In the genomic region with DNA sequence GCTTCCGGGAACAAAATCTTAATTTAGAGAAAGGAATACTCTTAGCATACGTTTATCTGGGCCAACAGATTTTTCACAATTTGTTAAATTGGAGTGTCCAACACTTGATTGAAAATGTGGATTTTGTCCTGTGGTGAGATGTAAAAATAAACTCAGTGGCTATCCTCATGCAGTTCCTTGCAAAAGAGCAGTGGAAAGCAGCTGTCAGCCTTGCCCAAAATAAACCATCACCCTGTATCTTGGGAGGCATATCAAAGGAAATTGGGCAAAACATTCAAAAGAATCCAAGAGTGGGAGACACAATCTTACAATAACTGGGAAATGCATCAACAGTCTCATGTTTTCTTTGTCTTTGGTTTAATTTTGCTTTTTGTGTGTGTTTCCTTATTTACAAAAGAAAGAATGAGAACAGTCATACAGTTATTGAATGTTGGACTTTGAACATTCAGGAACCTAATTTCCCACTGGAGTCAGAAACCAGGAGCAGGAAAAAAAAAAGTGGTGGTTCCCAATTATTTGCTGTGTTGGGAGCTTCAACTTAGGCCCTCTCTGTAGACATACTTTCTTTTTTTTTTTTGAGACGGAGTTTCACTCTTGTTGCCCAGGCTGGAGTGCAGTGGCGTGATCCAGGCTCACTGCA, we compare ENCODE assay signal across 1 cellular context.
TF ChIP-seq lines count a peak whose summit lies in the region.

No MANE protein-coding gene starts in this region.

TF ChIP-seq in HepG2, 621 proteins besides CTCF, POLR2A, EP300 and RAD21 (continues in another document):
- TF ChIP-seq RBM22 (optimal IDR thresholded peaks at IDR 0.05; ENCODE audit: low read length) (peak; percentile 23), HDAC2 (CRISPR knock-in tag; IDR thresholded peaks at IDR 0.05) (0 out of 2 replicates have a peak, but pooled peaks have one; percentile 10), MIXL1 (CRISPR knock-in tag; IDR thresholded peaks at IDR 0.05) (peak; percentile 13; the same call in 1 of the 2 replicates), CAMTA2 (CRISPR knock-in tag; IDR thresholded peaks at IDR 0.05; ENCODE audit: borderline replicate concordance) (no peak), FOXA3 (CRISPR knock-in tag; IDR thresholded peaks at IDR 0.05) (peak; percentile 82), FOXA1 (IDR thresholded peaks at IDR 0.05) (0 out of 2 replicates have a peak, but pooled peaks have one; percentile 49), FOXA1 (CRISPR knock-in tag; IDR thresholded peaks at IDR 0.05) (peak; percentile 53), FOXP1 (IDR thresholded peaks at IDR 0.05) (no peak), FOXP1 (CRISPR knock-in tag; IDR thresholded peaks at IDR 0.05) (peak; percentile 62; the same call in 1 of the 2 replicates), ZNF644 (CRISPR knock-in tag; IDR thresholded peaks at IDR 0.05; ENCODE audit: low read depth) (peak; percentile 36; the same call in 1 of the 2 replicates), ZNF350 (CRISPR knock-in tag; IDR thresholded peaks at IDR 0.05; ENCODE audit: borderline replicate concordance, low read depth) (no peak), HOXD1 (CRISPR knock-in tag; IDR thresholded peaks at IDR 0.05) (no peak), SOX13 (IDR thresholded peaks at IDR 0.05) (no peak), SOX13 (CRISPR knock-in tag; conservative IDR thresholded peaks at IDR 0.05 in 1 of 2, IDR thresholded peaks at IDR 0.05 in 1 of 2) (peak in 1 of 2 experiments; percentile 85; a peak in 2 of 4 replicates), SOX6 (IDR thresholded peaks at IDR 0.05) (no peak), SOX6 (CRISPR knock-in tag; IDR thresholded peaks at IDR 0.05) (peak; percentile 72), ZMYM2 (CRISPR knock-in tag; IDR thresholded peaks at IDR 0.05) (no peak), SMYD3 (CRISPR knock-in tag; IDR thresholded peaks at IDR 0.05) (no peak), SALL1 (CRISPR knock-in tag; IDR thresholded peaks at IDR 0.05) (no peak), ZNF878 (CRISPR knock-in tag; IDR thresholded peaks at IDR 0.05) (no peak), HMG20A (CRISPR knock-in tag; IDR thresholded peaks at IDR 0.05; ENCODE audit: borderline replicate concordance) (peak; percentile 47; the same call in 1 of the 2 replicates), ZNF770 (CRISPR knock-in tag; IDR thresholded peaks at IDR 0.05) (no peak), POGZ (CRISPR knock-in tag; IDR thresholded peaks at IDR 0.05) (peak; percentile 31; the same call in 1 of the 2 replicates), ZNF782 (CRISPR knock-in tag; IDR thresholded peaks at IDR 0.05; ENCODE audit: borderline replicate concordance) (no peak), MAX (IDR thresholded peaks at IDR 0.05) (no peak), PTBP1 (IDR thresholded peaks at IDR 0.05; ENCODE audit: low read depth, low read length, poor library complexity, severe bottlenecking) (no peak), GATAD2A (CRISPR knock-in tag; IDR thresholded peaks at IDR 0.05) (0 out of 2 replicates have a peak, but pooled peaks have one; percentile 54), ZNF7 (CRISPR knock-in tag; IDR thresholded peaks at IDR 0.05) (no peak), ZBTB8A (CRISPR knock-in tag; IDR thresholded peaks at IDR 0.05; ENCODE audit: borderline replicate concordance, low read depth) (no peak), PHF21A (CRISPR knock-in tag; IDR thresholded peaks at IDR 0.05) (peak; percentile 33; the same call in 1 of the 2 replicates), SALL2 (CRISPR knock-in tag; IDR thresholded peaks at IDR 0.05) (no peak), ZSCAN21 (CRISPR knock-in tag; IDR thresholded peaks at IDR 0.05; ENCODE audit: borderline replicate concordance) (no peak), ELF3 (CRISPR knock-in tag; IDR thresholded peaks at IDR 0.05) (peak; percentile 97), DNMT1 (CRISPR knock-in tag; IDR thresholded peaks at IDR 0.05) (no peak), SAFB2 (CRISPR knock-in tag; IDR thresholded peaks at IDR 0.05; ENCODE audit: borderline replicate concordance, low read depth) (no peak), MTF1 (CRISPR knock-in tag; IDR thresholded peaks at IDR 0.05) (no peak), MTF2 (CRISPR knock-in tag; IDR thresholded peaks at IDR 0.05; ENCODE audit: borderline replicate concordance) (no peak), SNAI1 (CRISPR knock-in tag; IDR thresholded peaks at IDR 0.05; ENCODE audit: borderline replicate concordance) (no peak), HNF4G (IDR thresholded peaks at IDR 0.05; ENCODE audit: borderline replicate concordance, low read depth, low read length) (peak; percentile 7; the same call in 1 of the 2 replicates), HNF4G (CRISPR knock-in tag; IDR thresholded peaks at IDR 0.05; ENCODE audit: borderline replicate concordance, low read depth) (no peak), DZIP1 (CRISPR knock-in tag; IDR thresholded peaks at IDR 0.05) (no peak)
- TF ChIP-seq, protein P1, sequence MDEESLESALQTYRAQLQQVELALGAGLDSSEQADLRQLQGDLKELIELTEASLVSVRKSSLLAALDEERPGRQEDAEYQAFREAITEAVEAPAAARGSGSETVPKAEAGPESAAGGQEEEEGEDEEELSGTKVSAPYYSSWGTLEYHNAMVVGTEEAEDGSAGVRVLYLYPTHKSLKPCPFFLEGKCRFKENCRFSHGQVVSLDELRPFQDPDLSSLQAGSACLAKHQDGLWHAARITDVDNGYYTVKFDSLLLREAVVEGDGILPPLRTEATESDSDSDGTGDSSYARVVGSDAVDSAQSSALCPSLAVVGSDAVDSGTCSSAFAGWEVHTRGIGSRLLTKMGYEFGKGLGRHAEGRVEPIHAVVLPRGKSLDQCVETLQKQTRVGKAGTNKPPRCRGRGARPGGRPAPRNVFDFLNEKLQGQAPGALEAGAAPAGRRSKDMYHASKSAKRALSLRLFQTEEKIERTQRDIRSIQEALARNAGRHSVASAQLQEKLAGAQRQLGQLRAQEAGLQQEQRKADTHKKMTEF (CRISPR knock-in tag; IDR thresholded peaks at IDR 0.05) = peak; percentile 59
- TF ChIP-seq, protein P2, sequence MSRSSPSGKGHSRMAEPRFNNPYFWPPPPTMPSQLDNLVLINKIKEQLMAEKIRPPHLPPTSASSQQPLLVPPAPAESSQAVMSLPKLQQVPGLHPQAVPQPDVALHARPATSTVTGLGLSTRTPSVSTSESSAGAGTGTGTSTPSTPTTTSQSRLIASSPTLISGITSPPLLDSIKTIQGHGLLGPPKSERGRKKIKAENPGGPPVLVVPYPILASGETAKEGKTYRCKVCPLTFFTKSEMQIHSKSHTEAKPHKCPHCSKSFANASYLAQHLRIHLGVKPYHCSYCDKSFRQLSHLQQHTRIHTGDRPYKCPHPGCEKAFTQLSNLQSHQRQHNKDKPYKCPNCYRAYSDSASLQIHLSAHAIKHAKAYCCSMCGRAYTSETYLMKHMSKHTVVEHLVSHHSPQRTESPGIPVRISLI (CRISPR knock-in tag; IDR thresholded peaks at IDR 0.05; ENCODE audit: borderline replicate concordance) = peak; percentile 82; the same call in 1 of the 2 replicates
- TF ChIP-seq, protein P3, sequence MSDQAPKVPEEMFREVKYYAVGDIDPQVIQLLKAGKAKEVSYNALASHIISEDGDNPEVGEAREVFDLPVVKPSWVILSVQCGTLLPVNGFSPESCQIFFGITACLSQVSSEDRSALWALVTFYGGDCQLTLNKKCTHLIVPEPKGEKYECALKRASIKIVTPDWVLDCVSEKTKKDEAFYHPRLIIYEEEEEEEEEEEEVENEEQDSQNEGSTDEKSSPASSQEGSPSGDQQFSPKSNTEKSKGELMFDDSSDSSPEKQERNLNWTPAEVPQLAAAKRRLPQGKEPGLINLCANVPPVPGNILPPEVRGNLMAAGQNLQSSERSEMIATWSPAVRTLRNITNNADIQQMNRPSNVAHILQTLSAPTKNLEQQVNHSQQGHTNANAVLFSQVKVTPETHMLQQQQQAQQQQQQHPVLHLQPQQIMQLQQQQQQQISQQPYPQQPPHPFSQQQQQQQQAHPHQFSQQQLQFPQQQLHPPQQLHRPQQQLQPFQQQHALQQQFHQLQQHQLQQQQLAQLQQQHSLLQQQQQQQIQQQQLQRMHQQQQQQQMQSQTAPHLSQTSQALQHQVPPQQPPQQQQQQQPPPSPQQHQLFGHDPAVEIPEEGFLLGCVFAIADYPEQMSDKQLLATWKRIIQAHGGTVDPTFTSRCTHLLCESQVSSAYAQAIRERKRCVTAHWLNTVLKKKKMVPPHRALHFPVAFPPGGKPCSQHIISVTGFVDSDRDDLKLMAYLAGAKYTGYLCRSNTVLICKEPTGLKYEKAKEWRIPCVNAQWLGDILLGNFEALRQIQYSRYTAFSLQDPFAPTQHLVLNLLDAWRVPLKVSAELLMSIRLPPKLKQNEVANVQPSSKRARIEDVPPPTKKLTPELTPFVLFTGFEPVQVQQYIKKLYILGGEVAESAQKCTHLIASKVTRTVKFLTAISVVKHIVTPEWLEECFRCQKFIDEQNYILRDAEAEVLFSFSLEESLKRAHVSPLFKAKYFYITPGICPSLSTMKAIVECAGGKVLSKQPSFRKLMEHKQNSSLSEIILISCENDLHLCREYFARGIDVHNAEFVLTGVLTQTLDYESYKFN (CRISPR knock-in tag; conservative IDR thresholded peaks at IDR 0.05) = peak; percentile 62
- TF ChIP-seq, protein P4, sequence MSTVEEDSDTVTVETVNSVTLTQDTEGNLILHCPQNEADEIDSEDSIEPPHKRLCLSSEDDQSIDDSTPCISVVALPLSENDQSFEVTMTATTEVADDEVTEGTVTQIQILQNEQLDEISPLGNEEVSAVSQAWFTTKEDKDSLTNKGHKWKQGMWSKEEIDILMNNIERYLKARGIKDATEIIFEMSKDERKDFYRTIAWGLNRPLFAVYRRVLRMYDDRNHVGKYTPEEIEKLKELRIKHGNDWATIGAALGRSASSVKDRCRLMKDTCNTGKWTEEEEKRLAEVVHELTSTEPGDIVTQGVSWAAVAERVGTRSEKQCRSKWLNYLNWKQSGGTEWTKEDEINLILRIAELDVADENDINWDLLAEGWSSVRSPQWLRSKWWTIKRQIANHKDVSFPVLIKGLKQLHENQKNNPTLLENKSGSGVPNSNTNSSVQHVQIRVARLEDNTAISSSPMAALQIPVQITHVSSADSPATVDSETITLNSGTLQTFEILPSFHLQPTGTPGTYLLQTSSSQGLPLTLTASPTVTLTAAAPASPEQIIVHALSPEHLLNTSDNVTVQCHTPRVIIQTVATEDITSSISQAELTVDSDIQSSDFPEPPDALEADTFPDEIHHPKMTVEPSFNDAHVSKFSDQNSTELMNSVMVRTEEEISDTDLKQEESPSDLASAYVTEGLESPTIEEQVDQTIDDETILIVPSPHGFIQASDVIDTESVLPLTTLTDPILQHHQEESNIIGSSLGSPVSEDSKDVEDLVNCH (CRISPR knock-in tag; IDR thresholded peaks at IDR 0.05) = no peak
